In genomic region chr4:110808371-110808878, GRCh38 we compare ENCODE assay signal across 12 cellular contexts.
DNase-seq lines count a peak whose midpoint lies in the region; ATAC-seq and TF ChIP-seq lines count a peak whose summit lies in the region.
"Had no signal": no experiment of that assay in that cellular context is flagged by ENCODE, and none has a peak within 500 bp of the region (broad histone marks: within the 10 kb centered on the region; RNA-seq: fewer than 3 reads in every experiment).

No MANE protein-coding gene starts in this region.

- intact Hi-C loops in mucosa of descending colon (cut with DNase I, micrococcal nuclease): no loop called here
- intact Hi-C loops in natural killer cell (cut with micrococcal nuclease): no loop called here
- intact Hi-C loops in activated CD4-positive, alpha-beta memory T cell treated with anti-CD3 and anti-CD28 coated beads for 36 hours (cut with micrococcal nuclease): no loop called here

- no peak overlapping the region for H3K27ac Mint-ChIP-seq in natural killer cell
- H3K27ac Mint-ChIP-seq in activated CD4-positive, alpha-beta memory T cell treated with anti-CD3 and anti-CD28 coated beads for 36 hours: no peak overlapping the region

- H3K27me3 Mint-ChIP-seq in natural killer cell (ENCODE audit: low read depth in 2 of 2): no peaks in the 10 kb centered on the region
- H3K27me3 Mint-ChIP-seq in activated CD4-positive, alpha-beta memory T cell treated with anti-CD3 and anti-CD28 coated beads for 36 hours: no peaks in the 10 kb centered on the region

- POLR2A ChIA-PET in activated CD4-positive, alpha-beta memory T cell treated with anti-CD3 and anti-CD28 coated beads for 36 hours (lab: Charles Lee): no interaction called here

- H3K4me1 ChIP-seq in mucosa of descending colon (ENCODE audit: low read depth): no peaks in the 10 kb centered on the region
- H3K4me1 ChIP-seq: right lobe of liver had no signal

- H3K9me3 ChIP-seq in mucosa of descending colon: no peaks in the 10 kb centered on the region
- H3K9me3 ChIP-seq: right lobe of liver had no signal

- H3K36me3 ChIP-seq in mucosa of descending colon (ENCODE audit: low read depth): no peaks in the 10 kb centered on the region
- H3K36me3 ChIP-seq: right lobe of liver had no signal

- H3K36me3 Mint-ChIP-seq in natural killer cell: no peaks in the 10 kb centered on the region
- H3K36me3 Mint-ChIP-seq in activated CD4-positive, alpha-beta memory T cell treated with anti-CD3 and anti-CD28 coated beads for 36 hours: no peaks in the 10 kb centered on the region

- H3K4me1 Mint-ChIP-seq in natural killer cell: no peaks in the 10 kb centered on the region
- H3K4me1 Mint-ChIP-seq in activated CD4-positive, alpha-beta memory T cell treated with anti-CD3 and anti-CD28 coated beads for 36 hours (ENCODE audit: low read depth): no peaks in the 10 kb centered on the region

- ATAC-seq in GM19397 (IDR thresholded peaks at IDR 0.05; ENCODE audit: unreplicated experiment): peak; percentile 87
- ATAC-seq in HG03066 (IDR thresholded peaks at IDR 0.05; ENCODE audit: low read depth, unreplicated experiment): peak; percentile 63
- peak; percentile 99 for ATAC-seq in mucosa of descending colon
- no peak for ATAC-seq in natural killer cell
- ATAC-seq: right lobe of liver had no signal

- no peak overlapping the region for H3K4me3 ChIP-seq in mucosa of descending colon
- H3K4me3 ChIP-seq: right lobe of liver had no signal

- DNase-seq in RKO (ENCODE audit: low spot score): peak; percentile 19
- peak in 1 of 3 donors; percentile 13 for DNase-seq in mucosa of descending colon
- no peak for DNase-seq in NCI-H510A treated with DMSO at 0.1 percent for 48 hours (lab: John Stamatoyannopoulos, UW)
- DNase-seq in activated gamma-delta T cell (lab: John Stamatoyannopoulos, UW): no peak
- DNase-seq in natural killer cell: no peak
- no peak for DNase-seq in activated CD4-positive, alpha-beta memory T cell treated with anti-CD3 and anti-CD28 coated beads for 36 hours
- DNase-seq: activated CD8-positive, alpha-beta memory T cell treated with anti-CD3 and anti-CD28 coated beads, Interleukin-2, amount 50 U/mL, for 48 hours; MM.1S; right lobe of liver; T1000 had no signal

- peaks cover 3 to 5% of the 10 kb centered on the region in 2 donors for H3K9me3 Mint-ChIP-seq in natural killer cell
- H3K9me3 Mint-ChIP-seq in activated CD4-positive, alpha-beta memory T cell treated with anti-CD3 and anti-CD28 coated beads for 36 hours: peaks cover 2% of the 10 kb centered on the region

- TF ChIP-seq CTCF in mucosa of descending colon (IDR thresholded peaks at IDR 0.05) (no peak), natural killer cell (IDR thresholded peaks at IDR 0.05) (no peak)

- H3K4me3 Mint-ChIP-seq in natural killer cell: no peak overlapping the region
- H3K4me3 Mint-ChIP-seq in activated CD4-positive, alpha-beta memory T cell treated with anti-CD3 and anti-CD28 coated beads for 36 hours: no peak overlapping the region

- CTCF ChIA-PET in activated CD4-positive, alpha-beta memory T cell treated with anti-CD3 and anti-CD28 coated beads for 36 hours (lab: Charles Lee): no interaction called here

Comparison
In these comparisons a context has a peak if more than half of its experiments do, and no peak if none do; other contexts are left out.
1. ATAC-seq: peak in GM19397 (single experiment), HG03066 (single experiment) and mucosa of descending colon (single experiment); none in natural killer cell (0 of 3).